Comparison of ENCODE assay signal across 19 cellular contexts in genomic region chr13:79360064-79360463, GRCh38. TPM values are rescaled to one million over a fixed set of nuclear protein-coding genes. Genes with fewer than 3 reads are reported as not detected.
A peak's percentile ranks its signal among the peaks of the same experiment; 100 is the strongest.
DNase-seq lines count a peak whose midpoint lies in the region; ATAC-seq, FAIRE-seq and TF ChIP-seq lines count a peak whose summit lies in the region.
"Had no signal": no experiment of that assay in that cellular context is flagged by ENCODE, and none has a peak within 500 bp of the region (broad histone marks: within the 10 kb centered on the region; RNA-seq: fewer than 3 reads in every experiment).

No MANE protein-coding gene starts in this region.

- no peak for TF ChIP-seq POLR2A in GM18505 (IDR thresholded peaks at IDR 0.05; ENCODE audit: borderline replicate concordance, extremely low read depth, insufficient read depth, insufficient read length)
- no peak for TF ChIP-seq POLR2A in GM12891 (IDR thresholded peaks at IDR 0.05; ENCODE audit: low read depth, low read length)

- no peaks in the 10 kb centered on the region for H3K9me3 Mint-ChIP-seq in activated CD8-positive, alpha-beta T cell treated with anti-CD3 and anti-CD28 coated beads, Interleukin-2, amount 10 ng/mL, durations not matched to agents 7 days and 5 days (ENCODE audit: insufficient read depth)
- H3K9me3 Mint-ChIP-seq: CD4-positive, alpha-beta memory T cell; dendritic cell treated with granulocyte-macrophage colony-stimulating factor and Interleukin-4, amounts not matched to agents 40 ng/mL and 50 ng/mL, for 4 days; naive B cell had no signal

- no peak overlapping the region for H3K4me3 Mint-ChIP-seq in activated CD8-positive, alpha-beta T cell treated with anti-CD3 and anti-CD28 coated beads, Interleukin-2, amount 10 ng/mL, durations not matched to agents 7 days and 5 days
- H3K4me3 Mint-ChIP-seq: CD4-positive, alpha-beta memory T cell; dendritic cell treated with granulocyte-macrophage colony-stimulating factor and Interleukin-4, amounts not matched to agents 40 ng/mL and 50 ng/mL, for 4 days; naive B cell had no signal

- DNase-seq in activated CD8-positive, alpha-beta T cell treated with anti-CD3 and anti-CD28 coated beads, Interleukin-2, amount 10 ng/mL, durations not matched to agents 7 days and 5 days = no peak
- DNase-seq in SW480 (ENCODE audit: low spot score) = no peak
- DNase-seq in MV-4-11 (lab: John Stamatoyannopoulos, UW) = no peak
- DNase-seq in activated CD4-positive, alpha-beta T cell treated with anti-CD3 and anti-CD28 coated beads for 48 hours = no peak
- DNase-seq in GM12891 (ENCODE audit: insufficient read length, low spot score) = no peak
- DNase-seq: activated CD4-positive, CD25-positive, alpha-beta regulatory T cell; CD4-positive, alpha-beta memory T cell; naive B cell; NCI-H1417 treated with DMSO at 0.1 percent for 48 hours; NCI-H748 treated with DMSO at 0.1 percent for 48 hours; ovary; right lobe of liver had no signal

- H3K27me3 Mint-ChIP-seq in activated CD8-positive, alpha-beta T cell treated with anti-CD3 and anti-CD28 coated beads, Interleukin-2, amount 10 ng/mL, durations not matched to agents 7 days and 5 days (ENCODE audit: low read depth) = no peaks in the 10 kb centered on the region
- H3K27me3 Mint-ChIP-seq: CD4-positive, alpha-beta memory T cell; dendritic cell treated with granulocyte-macrophage colony-stimulating factor and Interleukin-4, amounts not matched to agents 40 ng/mL and 50 ng/mL, for 4 days; naive B cell had no signal

- peak; percentile 58 for ATAC-seq in GM18505 (IDR thresholded peaks at IDR 0.05; ENCODE audit: unreplicated experiment)
- peak; percentile 59 for ATAC-seq in GM19395 (IDR thresholded peaks at IDR 0.05; ENCODE audit: unreplicated experiment)
- ATAC-seq in HG02840 (IDR thresholded peaks at IDR 0.05; ENCODE audit: low FRiP score, unreplicated experiment) = peak; percentile 56
- no peak for ATAC-seq in activated CD8-positive, alpha-beta T cell treated with anti-CD3 and anti-CD28 coated beads, Interleukin-2, amount 10 ng/mL, durations not matched to agents 7 days and 5 days
- ATAC-seq: right lobe of liver had no signal

- CTCF ChIA-PET in activated CD8-positive, alpha-beta T cell treated with anti-CD3 and anti-CD28 coated beads, Interleukin-2, amount 10 ng/mL, durations not matched to agents 7 days and 5 days (lab: Charles Lee) = no interaction called here

- no peak for FAIRE-seq in GM12891 (lab: Jason Lieb, UNC)
- FAIRE-seq: endothelial cell of umbilical vein, GM19239, urothelium cell line had no signal

- H3K4me1 Mint-ChIP-seq in activated CD8-positive, alpha-beta T cell treated with anti-CD3 and anti-CD28 coated beads, Interleukin-2, amount 10 ng/mL, durations not matched to agents 7 days and 5 days (ENCODE audit: low read depth) = peaks cover 4% of the 10 kb centered on the region

- H3K27ac Mint-ChIP-seq in activated CD8-positive, alpha-beta T cell treated with anti-CD3 and anti-CD28 coated beads, Interleukin-2, amount 10 ng/mL, durations not matched to agents 7 days and 5 days = peak overlapping the region; percentile 5
- H3K27ac Mint-ChIP-seq: dendritic cell treated with granulocyte-macrophage colony-stimulating factor and Interleukin-4, amounts not matched to agents 40 ng/mL and 50 ng/mL, for 4 days had no signal

- POLR2A ChIA-PET in activated CD8-positive, alpha-beta T cell treated with anti-CD3 and anti-CD28 coated beads, Interleukin-2, amount 10 ng/mL, durations not matched to agents 7 days and 5 days (lab: Charles Lee) = no interaction called here

- peaks cover 60% of the 10 kb centered on the region for H3K36me3 Mint-ChIP-seq in activated CD8-positive, alpha-beta T cell treated with anti-CD3 and anti-CD28 coated beads, Interleukin-2, amount 10 ng/mL, durations not matched to agents 7 days and 5 days (ENCODE audit: low read depth)

TF ChIP-seq in GM12891, 5 proteins besides CTCF, POLR2A, EP300 and RAD21:
- TF ChIP-seq TAF1 (IDR thresholded peaks at IDR 0.05; ENCODE audit: low read depth, low read length) = no peak
- no peak for TF ChIP-seq PAX5 (IDR thresholded peaks at IDR 0.05; ENCODE audit: insufficient read depth, low read length, severe bottlenecking)
- TF ChIP-seq SPI1 (IDR thresholded peaks at IDR 0.05; ENCODE audit: low read depth, low read length) = no peak
- no peak for TF ChIP-seq POLR2AphosphoS5 (IDR thresholded peaks at IDR 0.05; ENCODE audit: low read depth, low read length)
- TF ChIP-seq POU2F2 (IDR thresholded peaks at IDR 0.05; ENCODE audit: low read depth, low read length) = no peak
TF ChIP-seq in GM12891: peak in this region for 0.

RNA-seq across cellular contexts. Expression of gene RBM26, which starts 46.0 kb away (rescaled TPM):
- total RNA-seq in activated CD8-positive, alpha-beta T cell treated with anti-CD3 and anti-CD28 coated beads, Interleukin-2, amount 10 ng/mL, durations not matched to agents 7 days and 5 days = 10 to 100 TPM; 50.6 to 52.0 TPM
- 23.8 TPM for polyA plus RNA-seq in GM12891 (2012; ENCODE audit: low read depth, missing spikeins)
